ENCODE assay signal across 21 cellular contexts in the genomic region with DNA sequence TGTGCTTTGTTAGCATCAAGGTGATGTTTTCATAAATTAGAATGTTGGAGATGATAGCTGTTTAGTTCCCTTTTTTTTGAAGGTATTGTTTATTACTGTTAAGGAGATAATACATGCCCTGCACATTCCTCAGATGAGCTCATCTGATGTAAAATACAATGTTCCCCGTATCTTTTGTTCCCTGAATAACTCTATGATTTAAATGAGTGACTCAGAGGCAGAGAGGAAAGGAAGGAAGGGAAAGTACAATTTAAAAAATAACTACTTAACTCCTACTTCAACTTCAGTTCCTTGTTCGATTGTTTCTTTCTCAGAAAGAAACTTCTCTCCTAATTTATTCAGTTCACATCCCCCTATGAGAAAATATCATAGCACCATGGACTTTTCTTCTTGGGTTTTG.
DNase-seq lines count a peak whose midpoint lies in the region; TF ChIP-seq lines count a peak whose summit lies in the region.
"Had no signal": no experiment of that assay in that cellular context is flagged by ENCODE, and none has a peak within 500 bp of the region (broad histone marks: within the 10 kb centered on the region; RNA-seq: fewer than 3 reads in every experiment).

No MANE protein-coding gene starts in this region.

- H3K4me2 ChIP-seq in GM23248 (ENCODE audit: unreplicated experiment) (no peak overlapping the region), MM.1S (ENCODE audit: low read depth, low read length) (no peak overlapping the region)
- H3K4me2 ChIP-seq: KMS-11, PC-9 had no signal

- in situ Hi-C loops in GM23248 (cut with MboI), result no loop called here

- H2AFZ ChIP-seq in GM23248, result no peak overlapping the region
- H2AFZ ChIP-seq in MM.1S (ENCODE audit: low read length), result no peak overlapping the region
- H2AFZ ChIP-seq: PC-9 had no signal

- H3K4me3 ChIP-seq in GM23248 (no peak overlapping the region), SJSA1 (no peak overlapping the region), MM.1S (ENCODE audit: low read length) (no peak overlapping the region)
- H3K4me3 ChIP-seq: coronary artery, ovary, PC-9, sigmoid colon had no signal

- 42 to 48% methylated on average over 2 of the region's 2 CpGs for WGBS in GM23248 (ENCODE audit: low coverage in 1 of 2, low lambda C conversion rate in 2 of 2, missing lambda C conversion rate in 2 of 2), 2 experiments

- H3K9me2 ChIP-seq in GM23248 (ENCODE audit: insufficient read depth) (no peaks in the 10 kb centered on the region), MM.1S (replicated peaks; ENCODE audit: insufficient read depth, low read length) (no peaks in the 10 kb centered on the region)

- no peaks in the 10 kb centered on the region for H3K27me3 ChIP-seq in GM23248 (replicated peaks; ENCODE audit: insufficient read depth)
- H3K27me3 ChIP-seq in SJSA1 (replicated peaks), result no peaks in the 10 kb centered on the region
- no peaks in the 10 kb centered on the region for H3K27me3 ChIP-seq in MM.1S (replicated peaks; ENCODE audit: insufficient read depth, low read length)
- H3K27me3 ChIP-seq: ovary, sigmoid colon had no signal

- H3K9me3 ChIP-seq in GM23248 (ENCODE audit: low read depth), result peaks cover 4% of the 10 kb centered on the region
- peaks cover 2% of the 10 kb centered on the region; the same call in 1 of the 2 replicates for H3K9me3 ChIP-seq in SJSA1 (replicated peaks)
- H3K9me3 ChIP-seq in MM.1S (replicated peaks; ENCODE audit: insufficient read depth, low read length), result no peaks in the 10 kb centered on the region
- H3K9me3 ChIP-seq: ovary had no signal

- TF ChIP-seq CTCF in MM.1S (IDR thresholded peaks at IDR 0.05; ENCODE audit: low read length), result no peak

- H3F3A ChIP-seq in GM23248 (ENCODE audit: insufficient read depth) (0 out of 2 replicates have a peak, but pooled peaks cover 4% of the 10 kb centered on the region), MM.1S (ENCODE audit: insufficient read depth, low read length) (peaks cover 4% of the 10 kb centered on the region; the same call in 1 of the 2 replicates)

- DNase-seq in GM23248 (peak; percentile 38), SJSA1 (ENCODE audit: low read depth in 1 of 2, low spot score in 2 of 2) (peak in 1 of 2 experiments; percentile 60), epithelial cell of prostate (ENCODE audit: low read depth, low spot score) (no peak), putamen (ENCODE audit: low spot score) (peak; percentile 53), MM.1S (no peak), UCSD-AML1 (lab: John Stamatoyannopoulos, UW; ENCODE audit: unreplicated experiment) (no peak), NCI-H524 treated with DMSO at 0.1 percent for 48 hours (lab: John Stamatoyannopoulos, UW) (no peak)
- DNase-seq in stimulated activated CD4-positive, alpha-beta T cell treated with anti-CD3 and anti-CD28 coated beads, Interleukin-15, amount 100 ng/mL, for 24 hours, result no peak
- DNase-seq: activated CD4-positive, alpha-beta T cell treated with anti-CD3 and anti-CD28 coated beads, Interleukin-2, amount 10 ng/mL, durations not matched to agents 24 days and 14 days; activated effector memory CD4-positive, alpha-beta T cell treated with Interleukin-2 at 50 U/mL for 16 hours; amniotic stem cell; DMS79 treated with DMSO at 0.1 percent for 48 hours; H7; NCI-H1105 treated with DMSO at 0.1 percent for 48 hours; ovary; PC-9; sigmoid colon; stimulated activated CD4-positive, alpha-beta T cell treated with anti-CD3 and anti-CD28 coated beads, Interleukin-2, amount 100 ng/mL, for 48 hours; SW 1271 had no signal

- H3K9ac ChIP-seq in GM23248, result no peak overlapping the region
- no peak overlapping the region for H3K9ac ChIP-seq in MM.1S (ENCODE audit: low read length)
- H3K9ac ChIP-seq: KMS-11 had no signal

- H4K20me1 ChIP-seq in GM23248 (ENCODE audit: insufficient read depth), result no peaks in the 10 kb centered on the region
- no peaks in the 10 kb centered on the region for H4K20me1 ChIP-seq in MM.1S (ENCODE audit: insufficient read depth, low read length)

- H3K4me1 ChIP-seq in GM23248 (ENCODE audit: insufficient read depth) (no peaks in the 10 kb centered on the region), SJSA1 (replicated peaks) (peaks cover 23% of the 10 kb centered on the region), MM.1S (ENCODE audit: low read length) (peaks cover 22% of the 10 kb centered on the region; the same call in 1 of the 2 replicates)
- H3K4me1 ChIP-seq: sigmoid colon had no signal

- H3K79me2 ChIP-seq in GM23248 (ENCODE audit: insufficient read depth) (no peaks in the 10 kb centered on the region), MM.1S (ENCODE audit: low read length) (no peaks in the 10 kb centered on the region)

- no peak overlapping the region for H3K27ac ChIP-seq in GM23248
- peak overlapping the region; percentile 86 for H3K27ac ChIP-seq in SJSA1
- peak overlapping the region; percentile 57 for H3K27ac ChIP-seq in epithelial cell of prostate
- H3K27ac ChIP-seq in MM.1S (ENCODE audit: low read length), result no peak overlapping the region
- H3K27ac ChIP-seq: coronary artery, KMS-11, ovary, PC-9 had no signal

- H3K36me3 ChIP-seq in GM23248 (ENCODE audit: low read depth), result no peaks in the 10 kb centered on the region
- no peaks in the 10 kb centered on the region for H3K36me3 ChIP-seq in SJSA1
- H3K36me3 ChIP-seq in MM.1S (replicated peaks; ENCODE audit: insufficient read depth, low read length), result no peaks in the 10 kb centered on the region
- H3K36me3 ChIP-seq: ovary, sigmoid colon had no signal

Comparison
In these comparisons a context has a peak if more than half of its experiments do, and no peak if none do; other contexts are left out.
1. DNase-seq: peak in GM23248 (single experiment) and putamen (single experiment); none in epithelial cell of prostate (single experiment), stimulated activated CD4-positive, alpha-beta T cell treated with anti-CD3 and anti-CD28 coated beads, Interleukin-15, amount 100 ng/mL, for 24 hours (single experiment), MM.1S (single experiment), UCSD-AML1 (single experiment) and NCI-H524 treated with DMSO at 0.1 percent for 48 hours (single experiment).
2. H3K27ac ChIP-seq: peak in SJSA1 (single experiment) and epithelial cell of prostate (single experiment); none in GM23248 (single experiment) and MM.1S (single experiment).